8 cellular contexts compared by ENCODE assay signal in the genomic region with DNA sequence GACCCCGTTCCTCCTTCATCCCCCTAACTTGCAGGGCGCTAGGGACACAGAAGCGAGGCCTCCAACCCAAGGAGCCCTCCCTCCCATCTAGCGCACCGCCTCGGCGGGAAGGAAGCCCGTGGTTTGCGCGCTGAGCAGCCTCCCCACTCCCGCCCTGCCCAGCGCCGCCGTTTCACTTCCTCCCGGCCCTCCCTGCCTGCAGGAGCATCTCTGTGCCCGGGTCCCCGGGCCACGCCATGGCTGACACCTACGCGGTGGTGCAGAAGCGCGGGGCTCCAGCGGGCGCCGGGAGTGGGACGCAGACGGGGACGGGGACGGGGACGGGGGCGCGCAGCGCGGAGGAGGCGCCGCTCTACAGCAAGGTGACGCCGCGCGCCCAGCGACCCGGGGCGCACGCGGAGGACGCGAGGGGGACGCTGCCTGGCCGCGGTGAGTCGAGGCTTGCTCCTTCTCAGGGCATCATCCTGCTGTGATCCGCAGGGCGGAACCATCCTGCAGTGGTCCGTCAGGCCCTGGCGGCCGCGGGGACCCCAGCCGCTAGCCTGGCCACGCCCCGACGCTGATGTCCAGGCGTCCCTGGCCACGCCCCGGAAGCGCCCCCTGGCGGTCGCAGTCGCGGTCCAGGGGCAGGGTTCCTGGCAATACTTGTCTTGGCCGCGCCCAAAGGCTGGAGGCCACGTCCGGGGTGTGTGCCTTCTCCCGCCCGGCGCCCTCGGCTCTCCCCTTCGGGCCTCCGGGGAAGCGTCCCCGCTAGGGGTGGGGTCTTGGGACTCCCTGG. TPM values are rescaled to one million over a fixed set of nuclear protein-coding genes. Genes with fewer than 3 reads are reported as not detected.
DNase-seq lines count a peak whose midpoint lies in the region; ATAC-seq and TF ChIP-seq lines count a peak whose summit lies in the region.

No MANE protein-coding gene starts in this region.

- peak; percentile 93 to 98 for DNase-seq in Caco-2
- peak; percentile 95 for DNase-seq in OCI-M1 (lab: John Stamatoyannopoulos, UW)
- peak; percentile 84 to 92 for DNase-seq in activated T-cell treated with anti-CD3 and anti-CD28 coated beads, Interleukin-2, amount 50 U/mL, for 72 hours
- DNase-seq in fibroblast of gingiva (ENCODE audit: low read depth) = peak; percentile 84
- DNase-seq in naive thymus-derived CD4-positive, alpha-beta T cell = peak; percentile 49 to 92 (median 71)
- DNase-seq in stimulated activated naive CD4-positive, alpha-beta T cell (lab: John Stamatoyannopoulos, UW) = peak; percentile 34 to 74 (median 55)

- H3K4me1 Mint-ChIP-seq in Caco-2 (ENCODE audit: low read depth, unreplicated experiment) = peaks cover 23% of the 10 kb centered on the region
- peaks cover 66% of the 10 kb centered on the region for H3K4me1 Mint-ChIP-seq in activated T-cell treated with anti-CD3 and anti-CD28 coated beads, Interleukin-2, amount 50 U/mL, for 72 hours (ENCODE audit: low read depth)
- H3K4me1 Mint-ChIP-seq in naive thymus-derived CD4-positive, alpha-beta T cell = peaks cover 47 to 69% (median 65%) of the 10 kb centered on the region in 7 donors

- peak overlapping the region; percentile 71 for H3K27ac ChIP-seq in naive thymus-derived CD4-positive, alpha-beta T cell (ENCODE audit: low read depth, low read length)

- H3K9me3 Mint-ChIP-seq in Caco-2 (ENCODE audit: unreplicated experiment) = no peaks in the 10 kb centered on the region
- H3K9me3 Mint-ChIP-seq in activated T-cell treated with anti-CD3 and anti-CD28 coated beads, Interleukin-2, amount 50 U/mL, for 72 hours = no peaks in the 10 kb centered on the region
- peaks cover 0 to 3% (median 0%) of the 10 kb centered on the region in 11 donors for H3K9me3 Mint-ChIP-seq in naive thymus-derived CD4-positive, alpha-beta T cell

- H3K27ac Mint-ChIP-seq in Caco-2 (ENCODE audit: unreplicated experiment) = peak overlapping the region; percentile 91
- H3K27ac Mint-ChIP-seq in activated T-cell treated with anti-CD3 and anti-CD28 coated beads, Interleukin-2, amount 50 U/mL, for 72 hours = peak overlapping the region; percentile 92
- H3K27ac Mint-ChIP-seq in naive thymus-derived CD4-positive, alpha-beta T cell = peak overlapping the region; percentile 88 to 97 (median 95)

- peak; percentile 93 to 95 for TF ChIP-seq CTCF in Caco-2 (IDR thresholded peaks at IDR 0.05; ENCODE audit: insufficient read depth in 1 of 2, low read depth in 1 of 2, low read length in 1 of 2, severe bottlenecking in 1 of 2, unreplicated experiment in 1 of 2)

- H3K4me1 ChIP-seq in Caco-2 = peaks cover 6% of the 10 kb centered on the region
- peaks cover 25 to 34% of the 10 kb centered on the region in 2 donors for H3K4me1 ChIP-seq in naive thymus-derived CD4-positive, alpha-beta T cell (ENCODE audit: control insufficient read depth in 2 of 2, insufficient read depth in 2 of 2, low read length in 2 of 2)

- peak; percentile 80 for ATAC-seq in GM19397 (IDR thresholded peaks at IDR 0.05; ENCODE audit: unreplicated experiment)
- peak; percentile 61 for ATAC-seq in HG03521 (IDR thresholded peaks at IDR 0.05; ENCODE audit: unreplicated experiment)
- peak; percentile 81 to 85 for ATAC-seq in activated T-cell treated with anti-CD3 and anti-CD28 coated beads, Interleukin-2, amount 50 U/mL, for 72 hours (replicated peaks in 1 of 2)
- peak; percentile 86 for ATAC-seq in naive thymus-derived CD4-positive, alpha-beta T cell

- no peaks in the 10 kb centered on the region for H3K27me3 Mint-ChIP-seq in Caco-2 (ENCODE audit: insufficient read depth, unreplicated experiment)
- no peaks in the 10 kb centered on the region for H3K27me3 Mint-ChIP-seq in activated T-cell treated with anti-CD3 and anti-CD28 coated beads, Interleukin-2, amount 50 U/mL, for 72 hours (ENCODE audit: low read depth)
- no peaks in the 10 kb centered on the region for H3K27me3 Mint-ChIP-seq in naive thymus-derived CD4-positive, alpha-beta T cell

- H3K4me3 Mint-ChIP-seq in Caco-2 (ENCODE audit: unreplicated experiment) = peak overlapping the region; percentile 98
- peak overlapping the region; percentile 83 to 88 for H3K4me3 Mint-ChIP-seq in activated T-cell treated with anti-CD3 and anti-CD28 coated beads, Interleukin-2, amount 50 U/mL, for 72 hours
- peak overlapping the region; percentile 87 to 99 (median 94) for H3K4me3 Mint-ChIP-seq in naive thymus-derived CD4-positive, alpha-beta T cell

- H3K9me3 ChIP-seq in Caco-2 = no peaks in the 10 kb centered on the region
- H3K9me3 ChIP-seq in naive thymus-derived CD4-positive, alpha-beta T cell (ENCODE audit: control insufficient read depth in 2 of 3, low read length in 3 of 3) = no peaks in the 10 kb centered on the region

- intact Hi-C loops in Caco-2 (cut with micrococcal nuclease; ENCODE audit: unreplicated experiment) = loop anchor here (1.0 to 5.0 kb wide), 4 partner anchors 16 to 55 kb away; a partner anchor contains a TSS
- intact Hi-C loops in naive thymus-derived CD4-positive, alpha-beta T cell (cut with micrococcal nuclease) = loop anchor here (1.0 to 10.0 kb wide), 8 partner anchors 16 to 1123 kb away; a partner anchor contains a TSS

- BruUV-seq in Caco-2 (replicated peaks; lab: Mats Ljungman, UMichigan) = no TSS peak

- CTCF ChIA-PET in Caco-2 (lab: Charles Lee) = interaction anchor here (0.6 to 1.6 kb wide), 5 partner anchors 17 to 1456 kb away, joined by 3 to 16 read pairs (median 11); a partner anchor contains a TSS
- CTCF ChIA-PET in naive thymus-derived CD4-positive, alpha-beta T cell (lab: Charles Lee) = interaction anchor here (0.7 to 1.5 kb wide), 2 partner anchors 16 to 578 kb away, joined by 3 to 4 read pairs; a partner anchor contains a TSS

- peaks cover 4% of the 10 kb centered on the region; the same call in 1 of the 2 replicates for H3K36me3 ChIP-seq in Caco-2 (ENCODE audit: control insufficient read depth, insufficient read depth, low read length)
- no peaks in the 10 kb centered on the region for H3K36me3 ChIP-seq in naive thymus-derived CD4-positive, alpha-beta T cell (ENCODE audit: control insufficient read depth in 2 of 3, insufficient read depth in 3 of 3, low read length in 3 of 3)

- POLR2A ChIA-PET in Caco-2 (lab: Charles Lee) = interaction anchor here (0.7 to 1.5 kb wide), 3 partner anchors 16 to 30 kb away, joined by 3 to 12 read pairs (median 3); a partner anchor contains a TSS
- POLR2A ChIA-PET in naive thymus-derived CD4-positive, alpha-beta T cell (lab: Charles Lee) = interaction anchor here (1.2 to 7.0 kb wide), 2 partner anchors 19 to 29 kb away, joined by 3 to 92 read pairs; a partner anchor contains a TSS

- H3K36me3 Mint-ChIP-seq in Caco-2 (ENCODE audit: insufficient read depth, unreplicated experiment) = peaks cover 39% of the 10 kb centered on the region
- H3K36me3 Mint-ChIP-seq in activated T-cell treated with anti-CD3 and anti-CD28 coated beads, Interleukin-2, amount 50 U/mL, for 72 hours (ENCODE audit: insufficient read depth in 2 of 2) = peaks cover 12 to 28% of the 10 kb centered on the region in 2 donors
- peaks cover 7 to 49% (median 12%) of the 10 kb centered on the region in 5 donors for H3K36me3 Mint-ChIP-seq in naive thymus-derived CD4-positive, alpha-beta T cell

- no peaks in the 10 kb centered on the region for H3K27me3 ChIP-seq in Caco-2 (replicated peaks; ENCODE audit: control insufficient read depth, insufficient read depth, low read length)
- no peaks in the 10 kb centered on the region for H3K27me3 ChIP-seq in naive thymus-derived CD4-positive, alpha-beta T cell (ENCODE audit: control insufficient read depth in 2 of 2, insufficient read depth in 2 of 2, low read length in 2 of 2)

- H3K4me3 ChIP-seq in Caco-2 (ENCODE audit: low read depth, low read length) = peak overlapping the region; percentile 92
- H3K4me3 ChIP-seq in naive thymus-derived CD4-positive, alpha-beta T cell (ENCODE audit: low read length) = peak overlapping the region; percentile 83

RNA-seq across cellular contexts. Expression of a gene that starts 16.4 kb away (rescaled TPM):
- 46.5 and 51.0 TPM in 2 replicates for total RNA-seq in Caco-2 (2022)
- total RNA-seq in activated T-cell treated with anti-CD3 and anti-CD28 coated beads, Interleukin-2, amount 50 U/mL, for 72 hours = 10 to 100 TPM; 48.8 to 50.7 TPM
- 100 to 1,000 TPM in 1 of 5 experiments, 10 to 100 TPM in 4; 43.3 to 112 (median 44.2) TPM for total RNA-seq in naive thymus-derived CD4-positive, alpha-beta T cell
- polyA plus RNA-seq in naive thymus-derived CD4-positive, alpha-beta T cell = 10 to 100 TPM; 39.4 to 53.2 TPM

RNA-seq across cellular contexts. Expression of a gene that starts 29.5 kb away (rescaled TPM):
- 105 and 120 TPM in 2 replicates for total RNA-seq in Caco-2 (2022)
- total RNA-seq in activated T-cell treated with anti-CD3 and anti-CD28 coated beads, Interleukin-2, amount 50 U/mL, for 72 hours = 10 to 100 TPM; 77.4 to 95.4 TPM
- total RNA-seq in naive thymus-derived CD4-positive, alpha-beta T cell = 10 to 100 TPM; 69.9 to 88.5 (median 79.3) TPM
- polyA plus RNA-seq in naive thymus-derived CD4-positive, alpha-beta T cell = 10 to 100 TPM; 76.3 to 82.7 TPM

Comparison
In these comparisons a context has a peak if more than half of its experiments do, and no peak if none do; other contexts are left out.
1. Peak in every context shown above with its lines: DNase-seq, ATAC-seq, H3K4me3 ChIP-seq and H3K27ac ChIP-seq.